Comparison of ENCODE assay signal across 19 cellular contexts in genomic region chr3:9679476-9680097, GRCh38. TPM values are rescaled to one million over a fixed set of nuclear protein-coding genes. Genes with fewer than 3 reads are reported as not detected.
A peak's percentile ranks its signal among the peaks of the same experiment; 100 is the strongest.
DNase-seq lines count a peak whose midpoint lies in the region; ATAC-seq and TF ChIP-seq lines count a peak whose summit lies in the region.
"Had no signal": no experiment of that assay in that cellular context is flagged by ENCODE, and none has a peak within 500 bp of the region (broad histone marks: within the 10 kb centered on the region; RNA-seq: fewer than 3 reads in every experiment).

No MANE protein-coding gene starts in this region.

- ATAC-seq in Right ventricle myocardium inferior (no peak), T-helper 17 cell (no peak), natural killer cell (no peak)

- H3K4me1 Mint-ChIP-seq in T-helper 17 cell (peaks cover 4% of the 10 kb centered on the region), endothelial cell (ENCODE audit: unreplicated experiment) (peaks cover 35% of the 10 kb centered on the region), type B pancreatic cell (ENCODE audit: unreplicated experiment) (no peaks in the 10 kb centered on the region), immature natural killer cell (no peaks in the 10 kb centered on the region), natural killer cell (peaks cover 4 to 12% of the 10 kb centered on the region in 2 donors)

- no peak overlapping the region for H3K4me3 ChIP-seq in right atrium auricular region
- H3K4me3 ChIP-seq in MG63, result no peak overlapping the region

- H3K27ac ChIP-seq in right atrium auricular region, result peak overlapping the region; percentile 56 to 77

- no peaks in the 10 kb centered on the region for H3K27me3 ChIP-seq in right atrium auricular region
- H3K27me3 ChIP-seq in MG63, result no peaks in the 10 kb centered on the region

- TF ChIP-seq CTCF in right atrium auricular region (IDR thresholded peaks at IDR 0.05), result no peak
- no peak for TF ChIP-seq CTCF in endothelial cell (IDR thresholded peaks at IDR 0.05; ENCODE audit: unreplicated experiment)
- no peak for TF ChIP-seq CTCF in type B pancreatic cell (conservative IDR thresholded peaks at IDR 0.05)
- no peak for TF ChIP-seq CTCF in natural killer cell (IDR thresholded peaks at IDR 0.05)

- DNase-seq in right atrium auricular region (ENCODE audit: low spot score), result no peak
- no peak for DNase-seq in Right ventricle myocardium inferior (ENCODE audit: missing footprints)
- DNase-seq in T-helper 17 cell, result no peak
- DNase-seq in endothelial cell (ENCODE audit: low spot score), result no peak
- no peak for DNase-seq in type B pancreatic cell (ENCODE audit: extremely low spot score, unreplicated experiment)
- DNase-seq in immature natural killer cell, result no peak
- no peak for DNase-seq in natural killer cell
- DNase-seq in MG63, result no peak
- DNase-seq: DMS 273 treated with DMSO at 0.1 percent for 48 hours, HFFc6, NCI-H1417, NCI-H187 treated with DMSO at 0.1 percent for 48 hours, NCI-H2171, NCI-H446, NCI-H69, SHP77 had no signal

- H3K36me3 ChIP-seq in right atrium auricular region (peaks cover 97% of the 10 kb centered on the region), MG63 (no peaks in the 10 kb centered on the region)

- H3K27ac Mint-ChIP-seq in T-helper 17 cell (peak overlapping the region; percentile 74), endothelial cell (ENCODE audit: unreplicated experiment) (no peak overlapping the region), type B pancreatic cell (peak overlapping the region; percentile 27), immature natural killer cell (peak overlapping the region in 1 of 6 donors; percentile 39), natural killer cell (peak overlapping the region in 1 of 2 donors; percentile 77)
- H3K27ac Mint-ChIP-seq: HFFc6 had no signal

- H3K9me3 ChIP-seq in right atrium auricular region (no peaks in the 10 kb centered on the region), T-helper 17 cell (ENCODE audit: control insufficient read depth, low read length, poor library complexity, severe bottlenecking) (no peaks in the 10 kb centered on the region), MG63 (no peaks in the 10 kb centered on the region)

- intact Hi-C loops in Right ventricle myocardium inferior (cut with DNase I) (no loop called here), natural killer cell (cut with micrococcal nuclease) (no loop called here)

- H3K4me3 Mint-ChIP-seq in T-helper 17 cell (no peak overlapping the region), endothelial cell (ENCODE audit: unreplicated experiment) (peak overlapping the region; percentile 66), type B pancreatic cell (no peak overlapping the region), immature natural killer cell (no peak overlapping the region), natural killer cell (no peak overlapping the region)
- H3K4me3 Mint-ChIP-seq: HFFc6 had no signal

- H3K9me3 Mint-ChIP-seq in endothelial cell (ENCODE audit: unreplicated experiment) (no peaks in the 10 kb centered on the region), type B pancreatic cell (no peaks in the 10 kb centered on the region), immature natural killer cell (no peaks in the 10 kb centered on the region), natural killer cell (no peaks in the 10 kb centered on the region)
- H3K9me3 Mint-ChIP-seq: HFFc6 had no signal

- H3K4me1 ChIP-seq in right atrium auricular region, result peaks cover 0 to 35% of the 10 kb centered on the region in 2 donors

- H3K36me3 Mint-ChIP-seq in T-helper 17 cell (ENCODE audit: low read depth), result peaks cover 16% of the 10 kb centered on the region
- peaks cover 63% of the 10 kb centered on the region for H3K36me3 Mint-ChIP-seq in endothelial cell (ENCODE audit: low read depth, unreplicated experiment)
- H3K36me3 Mint-ChIP-seq in type B pancreatic cell, result peaks cover 18% of the 10 kb centered on the region
- peaks cover 25 to 65% (median 31%) of the 10 kb centered on the region in 3 donors for H3K36me3 Mint-ChIP-seq in immature natural killer cell
- H3K36me3 Mint-ChIP-seq in natural killer cell, result peaks cover 22% of the 10 kb centered on the region

- no peaks in the 10 kb centered on the region for H3K27me3 Mint-ChIP-seq in T-helper 17 cell
- H3K27me3 Mint-ChIP-seq in endothelial cell (ENCODE audit: unreplicated experiment), result peaks cover 7% of the 10 kb centered on the region
- no peaks in the 10 kb centered on the region for H3K27me3 Mint-ChIP-seq in type B pancreatic cell
- peaks cover 0 to 6% (median 0%) of the 10 kb centered on the region in 3 donors for H3K27me3 Mint-ChIP-seq in immature natural killer cell (ENCODE audit: low read depth in 3 of 3)
- no peaks in the 10 kb centered on the region for H3K27me3 Mint-ChIP-seq in natural killer cell (ENCODE audit: low read depth in 2 of 2)

RNA-seq across cellular contexts. Expression of gene CPNE9, which starts 24.0 kb away (rescaled TPM):
- total RNA-seq in right atrium auricular region (not detected), Right ventricle myocardium inferior (not detected), T-helper 17 cell (not detected), endothelial cell (ENCODE audit: unreplicated experiment) (0.31 TPM), type B pancreatic cell (ENCODE audit: low replicate concordance) (0.34 and 0.59 TPM in 2 replicates), natural killer cell (under 1 TPM in 2 of 3 donors, not detected in 1; 0.43 to 0.49 TPM)
- polyA plus RNA-seq in immature natural killer cell, result under 1 TPM in 1 of 3 donors, not detected in 2; 0.31 TPM
- total RNA-seq in MG63 (2014; rRNA removed; shearing (Covaris generic); ENCODE audit: low replicate concordance), result not detected in 2 replicates
- total RNA-seq: A673, Daoy, HFFc6, MCF 10A had no signal

RNA-seq across cellular contexts. Expression of gene MTMR14, which starts 30.3 kb away (rescaled TPM):
- total RNA-seq in right atrium auricular region, result 10 to 100 TPM; 47.6 to 52.0 TPM
- 43.9 TPM for total RNA-seq in Right ventricle myocardium inferior
- total RNA-seq in T-helper 17 cell, result 100 to 1,000 TPM in 1 of 2 donors, 10 to 100 TPM in 1; 79.6 to 102 TPM
- total RNA-seq in endothelial cell (ENCODE audit: unreplicated experiment), result 65.0 TPM
- 30.0 and 34.7 TPM in 2 replicates for total RNA-seq in type B pancreatic cell (ENCODE audit: low replicate concordance)
- 100 to 1,000 TPM in 1 of 3 donors, 10 to 100 TPM in 2; 59.2 to 118 (median 66.6) TPM for polyA plus RNA-seq in immature natural killer cell
- 100 to 1,000 TPM in 2 of 3 donors, 10 to 100 TPM in 1; 99.4 to 127 (median 100) TPM for total RNA-seq in natural killer cell
- 26.3 and 43.3 TPM in 2 replicates for total RNA-seq in MG63 (2014; rRNA removed; shearing (Covaris generic); ENCODE audit: low replicate concordance)

RNA-seq across cellular contexts. Expression of gene BRPF1, which starts 51.9 kb away (rescaled TPM):
- total RNA-seq in right atrium auricular region, result 10 to 100 TPM in 1 of 2 donors, 1 to 10 TPM in 1; 8.8 to 15.3 TPM
- 10.9 TPM for total RNA-seq in Right ventricle myocardium inferior
- total RNA-seq in T-helper 17 cell, result 10 to 100 TPM; 31.8 to 41.0 TPM
- total RNA-seq in endothelial cell (ENCODE audit: unreplicated experiment), result 40.6 TPM
- 22.6 and 28.0 TPM in 2 replicates for total RNA-seq in type B pancreatic cell (ENCODE audit: low replicate concordance)
- 10 to 100 TPM; 10.6 to 45.8 (median 11.7) TPM for polyA plus RNA-seq in immature natural killer cell
- 10 to 100 TPM; 45.1 to 72.1 (median 66.5) TPM for total RNA-seq in natural killer cell
- total RNA-seq in MG63 (2014; rRNA removed; shearing (Covaris generic); ENCODE audit: low replicate concordance), result 4.9 and 7.0 TPM in 2 replicates
